Comparison of ENCODE assay signal across 8 cellular contexts in the genomic region with DNA sequence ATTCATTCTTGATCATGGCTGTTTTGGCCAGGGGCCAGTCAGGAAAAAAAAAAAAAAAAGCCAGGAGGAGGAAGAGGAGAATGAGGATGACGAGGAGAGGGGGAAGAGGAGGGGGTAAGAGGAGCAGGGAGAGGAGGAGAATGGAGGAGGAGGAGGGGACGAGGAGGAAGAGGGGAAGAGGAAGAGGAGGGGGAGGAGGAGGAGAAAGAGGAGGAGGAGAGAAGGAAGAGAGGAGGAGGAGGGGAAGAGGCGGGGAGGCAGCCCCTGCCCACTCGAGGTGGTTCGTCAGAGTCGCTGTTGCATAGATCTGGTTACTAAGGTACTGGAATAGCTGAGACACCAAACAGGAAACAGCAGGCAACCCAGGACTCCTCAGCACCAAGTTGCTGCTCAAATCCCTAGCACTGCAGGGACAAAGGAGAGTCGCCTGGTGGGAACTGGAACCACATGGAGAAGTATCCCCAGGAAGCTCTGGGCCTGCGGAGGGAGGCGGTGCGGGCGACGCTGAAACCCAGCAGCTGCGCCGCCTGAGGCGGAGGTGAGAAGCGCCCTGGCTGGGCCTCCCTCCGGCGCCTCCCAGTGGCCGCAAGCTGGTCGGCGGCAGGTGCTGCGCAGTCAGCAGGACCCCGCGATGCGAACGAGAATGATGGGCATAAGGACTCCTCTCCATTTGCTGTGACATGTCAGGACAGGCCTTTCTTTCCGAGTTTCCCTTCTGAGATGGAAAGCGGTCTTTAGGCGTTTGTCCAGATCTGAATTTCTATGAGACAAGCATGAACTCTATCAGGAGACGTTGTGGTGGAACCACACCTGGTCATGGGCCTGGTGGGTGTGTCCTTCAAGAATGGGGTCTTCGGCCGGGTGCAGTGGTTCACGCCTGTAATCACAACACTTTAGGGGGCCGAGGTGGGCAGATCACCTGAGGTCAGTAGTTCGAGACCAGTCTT.
DNase-seq lines count a peak whose midpoint lies in the region; ATAC-seq and TF ChIP-seq lines count a peak whose summit lies in the region.

No MANE protein-coding gene starts in this region.

- H3K9me3 ChIP-seq in ES-I3 (ENCODE audit: control insufficient read depth, insufficient read depth, low read length) = no peaks in the 10 kb centered on the region

- peak overlapping the region; percentile 74 for H3K27ac ChIP-seq in layer of hippocampus (ENCODE audit: low read depth, low read length)

- H3K9ac ChIP-seq in ES-I3 (ENCODE audit: low read depth, low read length) = peak overlapping the region; percentile 18; the same call in 1 of the 2 replicates

- peak; percentile 84 for ATAC-seq in HG02623 (IDR thresholded peaks at IDR 0.05; ENCODE audit: unreplicated experiment)
- ATAC-seq in HG03439 (IDR thresholded peaks at IDR 0.05; ENCODE audit: unreplicated experiment) = no peak

- peak; percentile 91 for TF ChIP-seq CTCF in choroid plexus epithelial cell (conservative IDR thresholded peaks at IDR 0.05; ENCODE audit: low read depth, low read length)

- peak overlapping the region; percentile 45 for H3K4me3 ChIP-seq in choroid plexus epithelial cell (ENCODE audit: low read depth, low read length)

- H3K27me3 ChIP-seq in layer of hippocampus (ENCODE audit: control insufficient read depth, insufficient read depth, low read length) = no peaks in the 10 kb centered on the region

- H3K4me1 ChIP-seq in ES-I3 (ENCODE audit: insufficient read depth, low read length) = peaks cover 19% of the 10 kb centered on the region

- no peaks in the 10 kb centered on the region for H3K36me3 ChIP-seq in ES-I3 (ENCODE audit: insufficient read depth, low read length)

- peak; percentile 50 for DNase-seq in NCI-H2171 (lab: John Stamatoyannopoulos, UW)
- DNase-seq in activated CD4-positive, alpha-beta T cell treated with anti-CD3 and anti-CD28 coated beads for 4 hours = peak; percentile 70 to 72
- peak; percentile 78 for DNase-seq in choroid plexus epithelial cell (ENCODE audit: low read depth)
- peak; percentile 37 to 62 for DNase-seq in stimulated activated CD4-positive, alpha-beta T cell treated with anti-CD3 and anti-CD28 coated beads, Interleukin-1b, Interleukin-23, amount 100 ng/mL, for 1 hour (ENCODE audit: low read depth in 2 of 2)
